ENCODE assay signal across 25 cellular contexts in genomic region chr13:21747456-21747855, GRCh38.
DNase-seq lines count a peak whose midpoint lies in the region; ATAC-seq and TF ChIP-seq lines count a peak whose summit lies in the region.
"Had no signal": no experiment of that assay in that cellular context is flagged by ENCODE, and none has a peak within 500 bp of the region (broad histone marks: within the 10 kb centered on the region; RNA-seq: fewer than 3 reads in every experiment).

No MANE protein-coding gene starts in this region.

- H3K4me3 ChIP-seq in GM23338 (no peak overlapping the region), mesendoderm (ENCODE audit: low read length) (no peak overlapping the region), upper lobe of right lung (no peak overlapping the region), osteoblast (ENCODE audit: insufficient read depth, low read length) (no peak overlapping the region), ovary (no peak overlapping the region), mammary epithelial cell (replicated peaks in 1 of 3; ENCODE audit: insufficient read depth in 1 of 3, low read depth in 2 of 3, low read length in 3 of 3) (no peak overlapping the region)
- H3K4me3 ChIP-seq: HAP-1, K562 had no signal

- TF ChIP-seq POLR2A in ovary (IDR thresholded peaks at IDR 0.05), result no peak

- H2BK5ac ChIP-seq in mesendoderm (ENCODE audit: low read length), result no peak overlapping the region

- no peak overlapping the region for H3K4ac ChIP-seq in mesendoderm (ENCODE audit: low read depth, low read length)

- H3K36me3 Mint-ChIP-seq in GM23338 (ENCODE audit: low read depth), result no peaks in the 10 kb centered on the region
- H3K36me3 Mint-ChIP-seq: CD8-positive, alpha-beta T cell had no signal

- no peak overlapping the region for H3K4me3 Mint-ChIP-seq in GM23338
- H3K4me3 Mint-ChIP-seq: B cell; CD8-positive, alpha-beta T cell; HFFc6 had no signal

- H3K27me3 ChIP-seq in GM23338 (ENCODE audit: insufficient read depth) (no peaks in the 10 kb centered on the region), mesendoderm (ENCODE audit: insufficient read depth, low read length, poor library complexity) (no peaks in the 10 kb centered on the region), upper lobe of right lung (no peaks in the 10 kb centered on the region), osteoblast (ENCODE audit: insufficient read depth, low read length) (no peaks in the 10 kb centered on the region), ovary (no peaks in the 10 kb centered on the region), mammary epithelial cell (ENCODE audit: insufficient read depth, low read length) (no peaks in the 10 kb centered on the region)

- H3K27ac ChIP-seq in GM23338 (ENCODE audit: low read depth), result no peak overlapping the region
- H3K27ac ChIP-seq in mesendoderm (ENCODE audit: low read depth, low read length), result no peak overlapping the region
- no peak overlapping the region for H3K27ac ChIP-seq in upper lobe of right lung
- H3K27ac ChIP-seq in osteoblast (ENCODE audit: low read depth, low read length), result no peak overlapping the region
- no peak overlapping the region for H3K27ac ChIP-seq in ovary
- no peak overlapping the region for H3K27ac ChIP-seq in mammary epithelial cell (ENCODE audit: insufficient read depth, low read depth, low read length)
- H3K27ac ChIP-seq: C4-2B, RWPE1 had no signal

- intact Hi-C loops in upper lobe of right lung (cut with DNase I), result no loop called here
- intact Hi-C loops in ovary (cut with DNase I), result no loop called here
- intact Hi-C loops in mammary epithelial cell (cut with micrococcal nuclease), result no loop called here

- H3K79me1 ChIP-seq in mesendoderm (ENCODE audit: low read length), result no peaks in the 10 kb centered on the region

- no peak overlapping the region for H2AK5ac ChIP-seq in mesendoderm (ENCODE audit: low read length)

- H3K9me3 Mint-ChIP-seq in GM23338, result no peaks in the 10 kb centered on the region

- TF ChIP-seq EP300 in ovary (IDR thresholded peaks at IDR 0.05), result no peak

- BruUV-seq in mammary epithelial cell (replicated peaks; lab: Mats Ljungman, UMichigan), result no TSS peak

- H3K18ac ChIP-seq in mesendoderm (ENCODE audit: low read length), result no peak overlapping the region

- no peak overlapping the region for H2BK15ac ChIP-seq in mesendoderm (replicated peaks; ENCODE audit: low read depth)

- H3K36me3 ChIP-seq in GM23338 (ENCODE audit: insufficient read depth) (no peaks in the 10 kb centered on the region), mesendoderm (ENCODE audit: control insufficient read depth, insufficient read depth, low read length) (no peaks in the 10 kb centered on the region), upper lobe of right lung (no peaks in the 10 kb centered on the region), osteoblast (ENCODE audit: insufficient read depth, low read length) (no peaks in the 10 kb centered on the region), ovary (no peaks in the 10 kb centered on the region), mammary epithelial cell (ENCODE audit: insufficient read depth, low read length) (no peaks in the 10 kb centered on the region)
- H3K36me3 ChIP-seq: HAP-1 had no signal

- no peaks in the 10 kb centered on the region for H3K27me3 Mint-ChIP-seq in GM23338 (ENCODE audit: insufficient read depth, low read depth, poor library complexity)

- no peaks in the 10 kb centered on the region for H3K9me2 ChIP-seq in GM23338 (ENCODE audit: insufficient read depth)

- no peak overlapping the region for H2BK120ac ChIP-seq in mesendoderm (ENCODE audit: low read depth, low read length)

- H3K56ac ChIP-seq in mesendoderm (ENCODE audit: low read length), result no peak overlapping the region

- H3K23ac ChIP-seq in mesendoderm (ENCODE audit: low read length), result no peak overlapping the region

- H4K20me1 ChIP-seq in GM23338 (replicated peaks; ENCODE audit: insufficient read depth) (no peaks in the 10 kb centered on the region), osteoblast (ENCODE audit: insufficient read depth, low read length) (no peaks in the 10 kb centered on the region), mammary epithelial cell (ENCODE audit: insufficient read depth, low read length) (no peaks in the 10 kb centered on the region)

- H3K79me2 ChIP-seq in GM23338 (replicated peaks; ENCODE audit: insufficient read depth) (no peaks in the 10 kb centered on the region), mesendoderm (ENCODE audit: control insufficient read depth, insufficient read depth, low read length) (no peaks in the 10 kb centered on the region), osteoblast (ENCODE audit: insufficient read depth, low read length) (no peaks in the 10 kb centered on the region), mammary epithelial cell (ENCODE audit: insufficient read depth, low read length) (no peaks in the 10 kb centered on the region)

- dilution Hi-C loops in mammary epithelial cell (cut with HindIII; ENCODE audit: low sequenced_read_pairs), result no loop called here

- H3K9me3 ChIP-seq in upper lobe of right lung (no peaks in the 10 kb centered on the region), osteoblast (ENCODE audit: low read depth, low read length) (peaks cover under 1% of the 10 kb centered on the region), ovary (no peaks in the 10 kb centered on the region), mammary epithelial cell (replicated peaks; ENCODE audit: insufficient read depth, low read length) (no peaks in the 10 kb centered on the region)

- DNase-seq in GM23338 (ENCODE audit: low spot score), result no peak
- DNase-seq in amniotic epithelial cell (ENCODE audit: low read depth), result peak; percentile 9
- peak; percentile 67 for DNase-seq in mesendoderm
- DNase-seq in upper lobe of right lung, result no peak
- DNase-seq in osteoblast (ENCODE audit: insufficient read length, low spot score, missing footprints), result no peak
- DNase-seq in ovary, result no peak
- DNase-seq in mammary epithelial cell, result no peak
- DNase-seq: CD8-positive, alpha-beta T cell; DMS 273 treated with DMSO at 0.1 percent for 48 hours; DMS79 treated with DMSO at 0.1 percent for 48 hours; GOT3; HFFc6; Kasumi-1; NCI-H1092 treated with DMSO at 0.1 percent for 48 hours; NCI-H1436; NCI-H187; NCI-H526 treated with DMSO at 0.1 percent for 48 hours; SHP77 treated with DMSO at 0.1 percent for 48 hours had no signal

- in situ Hi-C loops in mammary epithelial cell (cut with MboI; ENCODE audit: low sequenced_read_pairs in 2 of 2), result no loop called here

- TF ChIP-seq CTCF in GM23338 (conservative IDR thresholded peaks at IDR 0.05; ENCODE audit: low read depth in 2 of 2) (no peak), upper lobe of right lung (IDR thresholded peaks at IDR 0.05) (no peak), osteoblast (IDR thresholded peaks at IDR 0.05; ENCODE audit: extremely low read depth, low read depth, low read length) (no peak), ovary (IDR thresholded peaks at IDR 0.05) (no peak), mammary epithelial cell (conservative IDR thresholded peaks at IDR 0.05 in 1 of 2, IDR thresholded peaks at IDR 0.05 in 1 of 2; ENCODE audit: extremely low read depth in 1 of 2, insufficient read depth in 1 of 2, low read depth in 1 of 2, low read length in 2 of 2) (no peak)

- H3K4me1 Mint-ChIP-seq in GM23338, result no peaks in the 10 kb centered on the region
- H3K4me1 Mint-ChIP-seq: B cell had no signal

- no peak overlapping the region for H4K8ac ChIP-seq in mesendoderm (ENCODE audit: low read depth, low read length)

- H3K9ac ChIP-seq in mesendoderm (ENCODE audit: low read length) (no peak overlapping the region), mammary epithelial cell (ENCODE audit: insufficient read depth, low read length) (no peak overlapping the region)

- H2AFZ ChIP-seq in GM23338 (peak overlapping the region; percentile 86), osteoblast (ENCODE audit: low read length) (no peak overlapping the region), mammary epithelial cell (ENCODE audit: low read depth, low read length) (no peak overlapping the region)

- H3K4me2 ChIP-seq in GM23338 (no peak overlapping the region), mesendoderm (ENCODE audit: low read length) (no peak overlapping the region), osteoblast (ENCODE audit: insufficient read depth, low read length) (no peak overlapping the region), mammary epithelial cell (ENCODE audit: insufficient read depth, low read depth, low read length) (no peak overlapping the region)

- H3K4me1 ChIP-seq in GM23338 (ENCODE audit: insufficient read depth) (no peaks in the 10 kb centered on the region), mesendoderm (ENCODE audit: control insufficient read depth, low read depth, low read length) (peaks cover under 1% of the 10 kb centered on the region), upper lobe of right lung (no peaks in the 10 kb centered on the region), osteoblast (ENCODE audit: insufficient read depth, low read length) (no peaks in the 10 kb centered on the region), ovary (ENCODE audit: insufficient read depth) (no peaks in the 10 kb centered on the region), mammary epithelial cell (ENCODE audit: insufficient read depth, low read length) (no peaks in the 10 kb centered on the region)
- H3K4me1 ChIP-seq: HAP-1 had no signal

- no CpG with 5 or more reads among the region's 4 CpGs for WGBS in mesendoderm (ENCODE audit: extremely low coverage, insufficient coverage, low lambda C conversion rate)
- WGBS in ovary, 3 donors, result 54 to 60% (median 59%) methylated on average over 4 of the region's 4 CpGs
- WGBS in mammary epithelial cell (ENCODE audit: low coverage, missing lambda C conversion rate), result 78% methylated on average over 4 of the region's 4 CpGs

- H4K5ac ChIP-seq in mesendoderm (ENCODE audit: low read length), result no peak overlapping the region

- no peak for ATAC-seq in GM23338
- peak; percentile 54 for ATAC-seq in upper lobe of right lung
- ATAC-seq: CD8-positive, alpha-beta T cell; HepG2; K562; Panc1 had no signal

- no peak overlapping the region; the same call in 1 of the 2 replicates for H3K27ac Mint-ChIP-seq in GM23338
- H3K27ac Mint-ChIP-seq: B cell; CD8-positive, alpha-beta T cell; HFFc6 had no signal

- CTCF ChIA-PET in mammary epithelial cell (lab: Charles Lee; ENCODE audit: low non-redundant PET), result no interaction called here

- no peaks in the 10 kb centered on the region for H3F3A ChIP-seq in GM23338 (replicated peaks; ENCODE audit: low read depth)

Comparison
In these comparisons a context has a peak if more than half of its experiments do, and no peak if none do; other contexts are left out.
1. DNase-seq: peak in amniotic epithelial cell (single experiment) and mesendoderm (single experiment); none in GM23338 (single experiment), upper lobe of right lung (single experiment), osteoblast (single experiment), ovary (0 of 5) and mammary epithelial cell (single experiment).